In genomic region chr22:50523806-50524663, GRCh38 we compare ENCODE assay signal across 8 cellular contexts. TPM values are rescaled to one million over a fixed set of nuclear protein-coding genes. Genes with fewer than 3 reads are reported as not detected.
DNase-seq lines count a peak whose midpoint lies in the region; ATAC-seq and TF ChIP-seq lines count a peak whose summit lies in the region.

No MANE protein-coding gene starts in this region.

- H3K23ac ChIP-seq in mesendoderm (ENCODE audit: low read length) = no peak overlapping the region

- POLR2A ChIA-PET in HCT116 (lab: Charles Lee) = interaction anchor here (1.0 kb wide), 1 partner anchor 9 kb away, joined by 3 read pairs; no protein-coding TSS in a partner anchor

- TF ChIP-seq CTCF in HCT116 (IDR thresholded peaks at IDR 0.05 in 2 of 3, conservative IDR thresholded peaks at IDR 0.05 in 1 of 3; ENCODE audit: borderline replicate concordance in 1 of 3, insufficient read depth in 1 of 3, low read depth in 2 of 3, low read length in 2 of 3) (no peak), astrocyte of the cerebellum (IDR thresholded peaks at IDR 0.05; ENCODE audit: low read depth, low read length, missing control alignments) (no peak)

- no peak overlapping the region for H2BK120ac ChIP-seq in mesendoderm (ENCODE audit: low read depth, low read length)

- in situ Hi-C loops in astrocyte of the cerebellum (cut with HindIII; ENCODE audit: low sequenced_read_pairs) = no loop called here

- BruUV-seq in HCT116 (replicated peaks; lab: Mats Ljungman, UMichigan) = no TSS peak

- no peak overlapping the region for H3K27ac ChIP-seq in ACC112 (ENCODE audit: low read depth, low read length)
- peak overlapping the region; percentile 100 for H3K27ac ChIP-seq in HCT116 (ENCODE audit: low read depth, low read length)
- H3K27ac ChIP-seq in mesendoderm (ENCODE audit: low read depth, low read length) = no peak overlapping the region

- TF ChIP-seq POLR2A in HCT116 (IDR thresholded peaks at IDR 0.05; ENCODE audit: borderline replicate concordance, extremely low read depth, insufficient read depth, insufficient read length) = no peak

- no peaks in the 10 kb centered on the region for H3K9me2 ChIP-seq in HCT116 (ENCODE audit: insufficient read depth)

- H3K27me3 ChIP-seq in ACC112 (ENCODE audit: insufficient read depth, low read length) (no peaks in the 10 kb centered on the region), HCT116 (ENCODE audit: insufficient read depth, low read length) (no peaks in the 10 kb centered on the region), mesendoderm (ENCODE audit: insufficient read depth, low read length, poor library complexity) (peaks cover 4% of the 10 kb centered on the region)

- no peaks in the 10 kb centered on the region for H4K20me1 ChIP-seq in HCT116 (ENCODE audit: insufficient read depth)

- no peak overlapping the region for H4K8ac ChIP-seq in mesendoderm (ENCODE audit: low read depth, low read length)

- H3K79me2 ChIP-seq in ACC112 (ENCODE audit: control insufficient read depth, insufficient read depth, low read length, unreplicated experiment) (peaks cover 9% of the 10 kb centered on the region), HCT116 (ENCODE audit: insufficient read depth, low read length) (peaks cover 25% of the 10 kb centered on the region), mesendoderm (ENCODE audit: control insufficient read depth, insufficient read depth, low read length) (no peaks in the 10 kb centered on the region)

- peak overlapping the region; percentile 93 for H3K9ac ChIP-seq in HCT116 (ENCODE audit: low read length)
- H3K9ac ChIP-seq in mesendoderm (ENCODE audit: low read length) = peak overlapping the region; percentile 98

- no peak overlapping the region for H3K4ac ChIP-seq in mesendoderm (ENCODE audit: low read depth, low read length)

- CTCF ChIA-PET in HCT116 (lab: Charles Lee) = no interaction called here

- peak overlapping the region; percentile 96 for H3K56ac ChIP-seq in mesendoderm (ENCODE audit: low read length)

- H2BK5ac ChIP-seq in mesendoderm (ENCODE audit: low read length) = no peak overlapping the region

- no peaks in the 10 kb centered on the region for H3K79me1 ChIP-seq in mesendoderm (ENCODE audit: low read length)

- RAD21 ChIA-PET in HCT116 (lab: Charles Lee; ENCODE audit: low non-redundant PET in 1 of 2, low total read pairs in 2 of 2, uncharacterized antibody in 2 of 2, unreplicated experiment in 2 of 2) = interaction anchor here in 1 of 2 experiments (2.2 kb wide), 1 partner anchor 39 kb away, joined by 5 read pairs; the partner anchor contains the start of gene SYCE3

- H3K18ac ChIP-seq in mesendoderm (ENCODE audit: low read length) = no peak overlapping the region

- peak overlapping the region; percentile 79 for H3K4me3 ChIP-seq in ACC112 (ENCODE audit: low read depth, low read length)
- H3K4me3 ChIP-seq in HCT116 (replicated peaks in 1 of 2; ENCODE audit: low read depth in 1 of 2, low read length in 2 of 2) = peak overlapping the region; percentile 78 to 85
- peak overlapping the region; percentile 65 for H3K4me3 ChIP-seq in astrocyte of the cerebellum (ENCODE audit: low read depth, low read length)
- H3K4me3 ChIP-seq in mesendoderm (ENCODE audit: low read length) = no peak overlapping the region

- WGBS in mesendoderm (ENCODE audit: extremely low coverage, insufficient coverage, low lambda C conversion rate) = no CpG with 5 or more reads among the region's 25 CpGs

- H3K9me3 ChIP-seq in HCT116 (ENCODE audit: control insufficient read depth in 1 of 2, insufficient read depth in 1 of 2, low read depth in 1 of 2, low read length in 2 of 2) = no peaks in the 10 kb centered on the region

- DNase-seq in HCT116 (ENCODE audit: low read depth, low spot score) = no peak
- DNase-seq in astrocyte of the cerebellum (ENCODE audit: low read depth) = no peak
- no peak for DNase-seq in mesendoderm
- no peak for DNase-seq in effector CD8-positive, alpha-beta T cell (lab: John Stamatoyannopoulos, UW)

- H3K4me1 ChIP-seq in ACC112 (ENCODE audit: control insufficient read depth, insufficient read depth, low read length, unreplicated experiment) (peaks cover 16% of the 10 kb centered on the region), HCT116 (ENCODE audit: control insufficient read depth in 1 of 2, insufficient read depth in 2 of 2, low read length in 2 of 2) (peaks cover 13 to 49% of the 10 kb centered on the region in 2 experiments; a peak in 3 of 4 replicates), mesendoderm (ENCODE audit: control insufficient read depth, low read depth, low read length) (peaks cover 2% of the 10 kb centered on the region)

- H3K4me2 ChIP-seq in HCT116 (ENCODE audit: low read length) (peak overlapping the region; percentile 99), mesendoderm (ENCODE audit: low read length) (peak overlapping the region; percentile 74)

- no peak overlapping the region for H2AFZ ChIP-seq in ACC112 (ENCODE audit: low read length, unreplicated experiment)
- no peak overlapping the region for H2AFZ ChIP-seq in HCT116 (ENCODE audit: low read depth, low read length, poor library complexity, severe bottlenecking)

- H3K36me3 ChIP-seq in ACC112 (ENCODE audit: insufficient read depth, low read length) (no peaks in the 10 kb centered on the region), HCT116 (ENCODE audit: control insufficient read depth in 1 of 2, insufficient read depth in 2 of 2, low read length in 2 of 2) (peaks cover 0 to 18% of the 10 kb centered on the region in 2 experiments; a peak in 2 of 4 replicates), mesendoderm (ENCODE audit: control insufficient read depth, insufficient read depth, low read length) (peaks cover 1% of the 10 kb centered on the region)

- no peak overlapping the region for H2BK15ac ChIP-seq in mesendoderm (replicated peaks; ENCODE audit: low read depth)

- no peak overlapping the region for H2AK5ac ChIP-seq in mesendoderm (ENCODE audit: low read length)

- intact Hi-C loops in HCT116 (cut with micrococcal nuclease) = no loop called here

- no peak for TF ChIP-seq RAD21 in HCT116 (IDR thresholded peaks at IDR 0.05; ENCODE audit: low read depth)

- H4K5ac ChIP-seq in mesendoderm (ENCODE audit: low read length) = no peak overlapping the region

- ATAC-seq in HCT116 (no peak), HG02610 (IDR thresholded peaks at IDR 0.05; ENCODE audit: unreplicated experiment) (no peak), HG03159 (IDR thresholded peaks at IDR 0.05; ENCODE audit: unreplicated experiment) (no peak), GM18502 (IDR thresholded peaks at IDR 0.05; ENCODE audit: poor library complexity, unreplicated experiment) (no peak)

TF ChIP-seq in HCT116, 20 proteins besides CTCF, POLR2A, EP300 and RAD21:
- no peak for TF ChIP-seq SRF (IDR thresholded peaks at IDR 0.05; ENCODE audit: low read depth)
- TF ChIP-seq POLR2AphosphoS5 (IDR thresholded peaks at IDR 0.05; ENCODE audit: low read depth, low read length) = 0 out of 2 replicates have a peak, but pooled peaks have one; percentile 38

RNA-seq across cellular contexts. Expression of gene SCO2, which starts 1.4 kb away (rescaled TPM):
- 7.0 TPM for total RNA-seq in HCT116 (2021; ENCODE audit: unreplicated experiment)
- polyA plus RNA-seq in HCT116 (2012) = 4.1 and 4.4 TPM in 2 replicates
- 0.21 TPM for polyA plus RNA-seq in mesendoderm (2013, experiment 1 of 2)
- polyA plus RNA-seq in mesendoderm (2013, experiment 2 of 2) = not detected

RNA-seq across cellular contexts. Expression of gene TYMP, which starts 5.8 kb away (rescaled TPM):
- total RNA-seq in HCT116 (2021; ENCODE audit: unreplicated experiment) = 43.2 TPM
- 34.8 and 47.0 TPM in 2 replicates for polyA plus RNA-seq in HCT116 (2012)
- 0.24 TPM for polyA plus RNA-seq in mesendoderm (2013, experiment 1 of 2)
- polyA plus RNA-seq in mesendoderm (2013, experiment 2 of 2) = 0.28 TPM

RNA-seq across cellular contexts. Expression of gene NCAPH2, which starts 16.0 kb away (rescaled TPM):
- total RNA-seq in HCT116 (2021; ENCODE audit: unreplicated experiment) = 99.1 TPM
- polyA plus RNA-seq in HCT116 (2012) = 86.8 and 86.9 TPM in 2 replicates
- polyA plus RNA-seq in mesendoderm (2013, experiment 1 of 2) = 26.9 TPM
- 27.3 TPM for polyA plus RNA-seq in mesendoderm (2013, experiment 2 of 2)

RNA-seq across cellular contexts. Expression of gene LMF2, which starts 16.5 kb away (rescaled TPM):
- total RNA-seq in HCT116 (2021; ENCODE audit: unreplicated experiment) = 56.9 TPM
- 42.4 and 45.3 TPM in 2 replicates for polyA plus RNA-seq in HCT116 (2012)
- polyA plus RNA-seq in mesendoderm (2013, experiment 1 of 2) = 21.1 TPM
- polyA plus RNA-seq in mesendoderm (2013, experiment 2 of 2) = 20.8 TPM

RNA-seq across cellular contexts. Expression of gene KLHDC7B, which starts 21.7 kb away (rescaled TPM):
- total RNA-seq in HCT116 (2021; ENCODE audit: unreplicated experiment) = 0.69 TPM
- 3.3 and 4.7 TPM in 2 replicates for polyA plus RNA-seq in HCT116 (2012)
- 0.07 TPM for polyA plus RNA-seq in mesendoderm (2013, experiment 1 of 2)
- 0.04 TPM for polyA plus RNA-seq in mesendoderm (2013, experiment 2 of 2)
